8 cellular contexts compared by ENCODE assay signal in the genomic region with DNA sequence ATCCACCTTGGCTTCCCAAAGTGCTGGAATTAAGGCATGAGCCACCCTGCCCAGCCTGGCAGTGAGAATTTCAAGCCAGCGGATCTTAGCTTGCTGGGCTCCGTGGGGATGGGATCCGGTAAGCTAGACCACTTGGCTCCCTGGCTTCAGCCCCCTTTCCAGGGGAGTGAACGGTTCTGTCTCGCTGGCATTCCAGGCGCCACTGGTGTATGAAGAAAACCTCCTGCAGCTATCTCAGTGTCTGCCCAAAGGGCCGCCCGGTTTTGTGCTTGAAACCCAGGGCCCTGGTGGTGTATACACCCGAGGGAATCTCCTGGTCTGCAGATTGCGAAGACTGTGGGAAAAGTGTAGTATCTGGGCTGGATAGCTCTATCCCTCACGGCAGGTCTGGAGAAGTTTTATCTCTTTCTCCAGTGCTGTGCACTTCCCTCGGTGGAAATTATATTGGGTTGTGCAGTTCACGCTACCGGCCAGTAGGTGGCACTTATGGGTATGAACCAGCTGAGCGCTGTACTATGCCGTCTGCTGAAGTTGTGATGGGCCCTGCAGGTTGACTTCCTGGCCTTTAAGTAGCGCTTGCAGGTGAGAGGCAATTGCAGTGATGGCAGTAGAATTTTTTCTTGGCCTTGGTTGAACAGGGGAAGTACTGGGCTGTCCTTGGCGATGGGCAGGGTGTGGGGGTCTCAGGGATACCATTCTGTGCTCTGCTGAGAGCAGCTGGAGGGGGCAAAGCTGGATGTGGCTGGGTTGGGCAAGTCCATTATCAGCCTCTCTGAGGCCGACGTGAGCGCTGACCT.
DNase-seq lines count a peak whose midpoint lies in the region; ATAC-seq and TF ChIP-seq lines count a peak whose summit lies in the region.

No MANE protein-coding gene starts in this region.

- ATAC-seq in DND-41 (ENCODE audit: insufficient read depth, low read depth) = peak; percentile 80
- peak; percentile 96 for ATAC-seq in GM19452 (IDR thresholded peaks at IDR 0.05; ENCODE audit: unreplicated experiment)
- ATAC-seq in HG03354 (IDR thresholded peaks at IDR 0.05; ENCODE audit: poor library complexity, severe bottlenecking, unreplicated experiment) = peak; percentile 99

- H3K4me3 ChIP-seq in DND-41 (ENCODE audit: low read depth in 1 of 2, low read length in 2 of 2) (no peak overlapping the region), adipocyte (ENCODE audit: low read length) (no peak overlapping the region)

- H2AFZ ChIP-seq in DND-41 (ENCODE audit: low read depth, low read length) = no peak overlapping the region

- H3K27me3 ChIP-seq in DND-41 (ENCODE audit: insufficient read depth, low read length, poor library complexity) = no peaks in the 10 kb centered on the region
- no peaks in the 10 kb centered on the region for H3K27me3 ChIP-seq in adipocyte (replicated peaks; ENCODE audit: control insufficient read depth, insufficient read depth, low read length)

- no peaks in the 10 kb centered on the region for H3K79me2 ChIP-seq in DND-41 (ENCODE audit: insufficient read depth, low read length)

- no peaks in the 10 kb centered on the region for H3K4me1 ChIP-seq in DND-41 (ENCODE audit: insufficient read depth, low read length)
- no peaks in the 10 kb centered on the region for H3K4me1 ChIP-seq in adipocyte (ENCODE audit: control insufficient read depth, insufficient read depth, low read length)

- DNase-seq in DND-41 (peak; percentile 41), RKO (ENCODE audit: low spot score) (peak; percentile 25), adipocyte (ENCODE audit: low read depth) (peak; percentile 70), iPS DF 4.7 (ENCODE audit: extremely low read depth, low spot score) (peak; percentile 51), NCI-H2171 (lab: John Stamatoyannopoulos, UW) (no peak)
- peak; percentile 6 for DNase-seq in stimulated activated CD4-positive, alpha-beta T cell treated with anti-CD3 and anti-CD28 coated beads, Interleukin-2, amount 100 ng/mL, for 4 hours (ENCODE audit: low read depth)

- peaks cover 4% of the 10 kb centered on the region; the same call in 1 of the 2 replicates for H4K20me1 ChIP-seq in DND-41 (ENCODE audit: insufficient read depth, low read length)

- no peaks in the 10 kb centered on the region for H3K9me3 ChIP-seq in DND-41 (ENCODE audit: insufficient read depth, low read length, severe bottlenecking)
- no peaks in the 10 kb centered on the region for H3K9me3 ChIP-seq in adipocyte (ENCODE audit: control insufficient read depth, low read length)

- peak; percentile 74 for TF ChIP-seq CTCF in DND-41 (IDR thresholded peaks at IDR 0.05; ENCODE audit: borderline replicate concordance, extremely low read depth, low read length, poor library complexity, severe bottlenecking)

- H3K27ac ChIP-seq in DND-41 (ENCODE audit: low read length) = no peak overlapping the region

- no peak overlapping the region for H3K4me2 ChIP-seq in DND-41 (ENCODE audit: insufficient read depth, low read length)

- H3K9ac ChIP-seq in DND-41 (ENCODE audit: low read depth, low read length) (no peak overlapping the region), adipocyte (ENCODE audit: low read length) (no peak overlapping the region)

- H3K36me3 ChIP-seq in DND-41 (ENCODE audit: insufficient read depth, low read length) (no peaks in the 10 kb centered on the region), adipocyte (ENCODE audit: control insufficient read depth, insufficient read depth, low read length, severe bottlenecking) (no peaks in the 10 kb centered on the region)
